In genomic region chr11:70311616-70312015, GRCh38 we compare ENCODE assay signal across 23 cellular contexts.
"Had no signal": no experiment of that assay in that cellular context is flagged by ENCODE, and none has a peak within 500 bp of the region (broad histone marks: within the 10 kb centered on the region; RNA-seq: fewer than 3 reads in every experiment).

No MANE protein-coding gene starts in this region.

- H3K27me3 Mint-ChIP-seq: activated T-helper 17 cell treated with anti-CD3 and anti-CD28 coated beads, Interleukin-2, amount 50 U/mL, for 72 hours; stimulated activated naive CD8-positive, alpha-beta T cell treated with anti-CD3 and anti-CD28 coated beads, Interleukin-15, amount 100 ng/mL, for 72 hours had no signal

- DNase-seq: activated CD4-positive, alpha-beta T cell treated with anti-CD3 and anti-CD28 coated beads, Interleukin-2, amount 50 U/mL, for 1 hour; activated naive CD4-positive, alpha-beta T cell treated with Interleukin-2 at 50 U/mL for 16 hours; activated T-cell treated with anti-CD3 and anti-CD28 coated beads for 4 hours; central memory CD4-positive, alpha-beta T cell; dorsolateral prefrontal cortex; foreskin melanocyte; glutamatergic neuron; hippocampal formation; kidney; left ventricle myocardium inferior; mammary epithelial cell; stimulated activated naive CD8-positive, alpha-beta T cell treated with anti-CD3 and anti-CD28 coated beads, Interleukin-15, amount 100 ng/mL, for 72 hours; transverse colon; uterus had no signal

- H3K27ac ChIP-seq: dorsolateral prefrontal cortex, left ventricle myocardium inferior, neural progenitor cell, prostate gland, right atrium auricular region, skin epidermis, suprapubic skin, transverse colon, uterus had no signal

- H3K9ac ChIP-seq: neural progenitor cell had no signal

- H3K4me2 ChIP-seq: neural progenitor cell had no signal

- H3K27ac Mint-ChIP-seq: activated T-helper 17 cell treated with anti-CD3 and anti-CD28 coated beads, Interleukin-2, amount 50 U/mL, for 72 hours; brain; neural progenitor cell had no signal

- ATAC-seq: activated CD4-positive, CD25-positive, alpha-beta regulatory T cell treated with anti-CD3 and anti-CD28 coated beads, Interleukin-2, amount 50 U/mL, for 24 hours; activated T-helper 17 cell treated with anti-CD3 and anti-CD28 coated beads, Interleukin-2, amount 50 U/mL, for 72 hours; stimulated activated naive CD8-positive, alpha-beta T cell treated with anti-CD3 and anti-CD28 coated beads, Interleukin-15, amount 100 ng/mL, for 72 hours had no signal

- H3K9me3 ChIP-seq: left ventricle myocardium inferior, prostate gland, right atrium auricular region, suprapubic skin, transverse colon, uterus had no signal

- H3K4me3 Mint-ChIP-seq: activated T-helper 17 cell treated with anti-CD3 and anti-CD28 coated beads, Interleukin-2, amount 50 U/mL, for 72 hours; brain; neural progenitor cell; stimulated activated naive CD8-positive, alpha-beta T cell treated with anti-CD3 and anti-CD28 coated beads, Interleukin-15, amount 100 ng/mL, for 72 hours had no signal

- H3K4me3 ChIP-seq: dorsolateral prefrontal cortex, left ventricle myocardium inferior, neural progenitor cell, prostate gland, right atrium auricular region, skin epidermis, suprapubic skin, transverse colon, uterus had no signal

- H3K4me1 ChIP-seq: prostate gland, uterus had no signal

- H3K27me3 ChIP-seq: dorsolateral prefrontal cortex, neural progenitor cell, right atrium auricular region, suprapubic skin, transverse colon, uterus had no signal

- H3K36me3 ChIP-seq: neural progenitor cell, prostate gland, right atrium auricular region, uterus had no signal

- FAIRE-seq: colon, kidney had no signal

- H3K9me3 Mint-ChIP-seq: activated T-helper 17 cell treated with anti-CD3 and anti-CD28 coated beads, Interleukin-2, amount 50 U/mL, for 72 hours; brain; neural progenitor cell; stimulated activated naive CD8-positive, alpha-beta T cell treated with anti-CD3 and anti-CD28 coated beads, Interleukin-15, amount 100 ng/mL, for 72 hours had no signal
